ENCODE assay signal across 1 cellular context in genomic region chr4:168695288-168695687, GRCh38.
TF ChIP-seq lines count a peak whose summit lies in the region.

No MANE protein-coding gene starts in this region.

TF ChIP-seq in IMR-90, 13 proteins besides CTCF, POLR2A, EP300 and RAD21 (continued from another document):
- no peak for TF ChIP-seq USF2 (IDR thresholded peaks at IDR 0.05; ENCODE audit: low read depth, low read length)
- TF ChIP-seq RFX5 (IDR thresholded peaks at IDR 0.05; ENCODE audit: low read depth, low read length), result no peak
- TF ChIP-seq MAFK (IDR thresholded peaks at IDR 0.05; ENCODE audit: low read depth, low read length), result peak; percentile 38; the same call in 1 of the 2 replicates
- TF ChIP-seq NFE2L2 (IDR thresholded peaks at IDR 0.05; ENCODE audit: low read depth, low read length), result no peak
- TF ChIP-seq MXI1 (IDR thresholded peaks at IDR 0.05; ENCODE audit: borderline replicate concordance, low read depth, low read length), result no peak
- TF ChIP-seq CEBPB (IDR thresholded peaks at IDR 0.05; ENCODE audit: low read depth, low read length), result peak; percentile 20; the same call in 1 of the 2 replicates
- no peak for TF ChIP-seq CHD1 (IDR thresholded peaks at IDR 0.05; ENCODE audit: low read depth, low read length)
- TF ChIP-seq BHLHE40 (IDR thresholded peaks at IDR 0.05; ENCODE audit: low read depth, low read length), result no peak
